Comparison of ENCODE assay signal across 8 cellular contexts in the genomic region with DNA sequence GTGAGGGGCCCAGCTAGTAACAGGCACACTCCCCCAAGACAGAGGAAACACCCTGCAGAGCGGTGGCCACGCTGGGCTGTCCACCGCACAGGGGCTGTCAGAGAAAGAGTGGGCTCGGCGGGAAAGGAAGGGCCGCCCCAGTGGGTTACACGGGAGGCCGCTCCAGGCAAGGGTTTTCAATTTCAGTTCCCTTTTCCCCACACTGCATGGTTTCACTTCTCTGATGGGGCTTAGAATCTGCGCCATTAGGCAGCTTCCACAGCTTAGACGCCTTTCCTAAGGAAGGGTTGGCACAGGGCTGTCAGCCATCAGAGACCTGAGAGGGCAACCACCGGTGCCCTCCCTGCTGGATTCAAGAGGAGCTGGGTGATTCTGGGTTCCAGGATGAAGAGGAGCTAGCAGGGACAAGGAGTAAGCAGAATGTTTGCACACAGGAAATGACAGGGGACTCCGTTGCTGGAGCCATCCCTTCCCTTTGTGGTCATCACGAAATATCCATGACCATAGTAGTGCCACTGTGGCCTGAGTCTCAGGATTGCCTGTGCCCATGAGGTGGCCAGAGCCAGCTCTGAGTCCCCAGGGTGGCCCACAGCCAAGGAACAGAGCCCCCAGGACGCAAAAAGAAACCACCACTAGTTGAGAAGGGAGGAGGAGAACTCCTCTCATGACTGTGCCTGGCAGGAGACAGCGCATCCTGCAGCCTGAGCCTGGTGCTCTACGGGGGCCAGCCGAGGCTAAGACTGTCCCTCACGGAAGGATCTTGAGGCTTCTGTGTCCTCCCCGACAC.
A peak's percentile ranks its signal among the peaks of the same experiment; 100 is the strongest.
DNase-seq lines count a peak whose midpoint lies in the region; ATAC-seq and TF ChIP-seq lines count a peak whose summit lies in the region.

No MANE protein-coding gene starts in this region.

- peak overlapping the region; percentile 34 for H3K4me3 Mint-ChIP-seq in central memory CD8-positive, alpha-beta T cell

- H3K36me3 ChIP-seq in spleen (no peaks in the 10 kb centered on the region), esophagus muscularis mucosa (no peaks in the 10 kb centered on the region)

- H3K9me3 ChIP-seq in spleen, result no peaks in the 10 kb centered on the region
- no peaks in the 10 kb centered on the region for H3K9me3 ChIP-seq in esophagus muscularis mucosa

- no peak for TF ChIP-seq EP300 in esophagus muscularis mucosa (IDR thresholded peaks at IDR 0.05)

- 34 to 49% (median 39%) methylated on average over 17 to 19 of the region's 19 CpGs for WGBS in spleen, 5 donors
- WGBS in esophagus muscularis mucosa, result 72% methylated on average over 18 of the region's 19 CpGs

- H3K27ac Mint-ChIP-seq in central memory CD8-positive, alpha-beta T cell (ENCODE audit: low read depth), result peak overlapping the region; percentile 56

- TF ChIP-seq CTCF in GM12864 (IDR thresholded peaks at IDR 0.05; ENCODE audit: low read depth, low read length, missing control alignments) (no peak), spleen (IDR thresholded peaks at IDR 0.05 in 8 of 11, conservative IDR thresholded peaks at IDR 0.05 in 3 of 11) (no peak), esophagus muscularis mucosa (IDR thresholded peaks at IDR 0.05) (no peak)

- peaks cover 3% of the 10 kb centered on the region for H3K36me3 Mint-ChIP-seq in central memory CD8-positive, alpha-beta T cell (ENCODE audit: insufficient read depth)

- H3K27me3 Mint-ChIP-seq in central memory CD8-positive, alpha-beta T cell, result no peaks in the 10 kb centered on the region

- H3K4me1 ChIP-seq in spleen, result peaks cover 4 to 70% (median 47%) of the 10 kb centered on the region in 6 donors
- H3K4me1 ChIP-seq in esophagus muscularis mucosa, result peaks cover 0 to 4% (median under 1%) of the 10 kb centered on the region in 4 donors

- H3K4me3 ChIP-seq in GM12864 (ENCODE audit: low read depth, low read length) (peak overlapping the region; percentile 49), spleen (peak overlapping the region in 7 of 8 donors; percentile 17 to 63 (median 28)), esophagus muscularis mucosa (no peak overlapping the region)

- no peak for TF ChIP-seq POLR2A in spleen (IDR thresholded peaks at IDR 0.05)
- no peak for TF ChIP-seq POLR2A in esophagus muscularis mucosa (IDR thresholded peaks at IDR 0.05; ENCODE audit: low read depth)

- no peaks in the 10 kb centered on the region for H3K9me3 Mint-ChIP-seq in central memory CD8-positive, alpha-beta T cell

- peaks cover 9% of the 10 kb centered on the region for H3K4me1 Mint-ChIP-seq in central memory CD8-positive, alpha-beta T cell

- no peaks in the 10 kb centered on the region for H3K27me3 ChIP-seq in spleen (replicated peaks in 1 of 7)
- no peaks in the 10 kb centered on the region for H3K27me3 ChIP-seq in esophagus muscularis mucosa

- intact Hi-C loops in spleen (cut with DNase I; ENCODE audit: low total_unique reads) (no loop called here), esophagus muscularis mucosa (cut with DNase I) (no loop called here)

- DNase-seq in GM12864 (ENCODE audit: low read depth) (peak; percentile 55), spleen (peak; percentile 88), NCI-H1436 treated with DMSO at 0.1 percent for 48 hours (lab: John Stamatoyannopoulos, UW) (no peak), NCI-H748 (lab: John Stamatoyannopoulos, UW; ENCODE audit: unreplicated experiment) (no peak), esophagus muscularis mucosa (ENCODE audit: extremely low spot score) (no peak)
- no peak for DNase-seq in central memory CD8-positive, alpha-beta T cell (ENCODE audit: low spot score in 2 of 2)

- peak overlapping the region; percentile 50 to 92 (median 84) for H3K27ac ChIP-seq in spleen
- peak overlapping the region in 2 of 4 donors; percentile 0 to 18 for H3K27ac ChIP-seq in esophagus muscularis mucosa (replicated peaks in 1 of 4)

- ATAC-seq in GM19468 (IDR thresholded peaks at IDR 0.05; ENCODE audit: extremely low read depth, unreplicated experiment) (peak; percentile 89), HG03520 (IDR thresholded peaks at IDR 0.05; ENCODE audit: unreplicated experiment) (peak; percentile 96)
- no peak for ATAC-seq in central memory CD8-positive, alpha-beta T cell (replicated peaks; ENCODE audit: extremely low read depth, poor library complexity, severe bottlenecking)

Comparison
In these comparisons a context has a peak if more than half of its experiments do, and no peak if none do; other contexts are left out.
1. DNase-seq: peak in GM12864 (single experiment) and spleen (single experiment); none in central memory CD8-positive, alpha-beta T cell (0 of 2), NCI-H1436 treated with DMSO at 0.1 percent for 48 hours (single experiment), NCI-H748 (single experiment) and esophagus muscularis mucosa (single experiment).
2. H3K4me3 ChIP-seq: peak in GM12864 (single experiment) and spleen (7 of 8); none in esophagus muscularis mucosa (0 of 4).